17 cellular contexts compared by ENCODE assay signal in genomic region chr22:49756656-49757055, GRCh38.
"Had no signal": no experiment of that assay in that cellular context is flagged by ENCODE, and none has a peak within 500 bp of the region (broad histone marks: within the 10 kb centered on the region; RNA-seq: fewer than 3 reads in every experiment).

No MANE protein-coding gene starts in this region.

- H3K4me1 ChIP-seq: suprapubic skin had no signal

- H3K36me3 ChIP-seq: suprapubic skin, upper lobe of left lung had no signal

- ATAC-seq: activated CD8-positive, alpha-beta T cell treated with anti-CD3 and anti-CD28 coated beads for 36 hours; left colon; natural killer cell; right cardiac atrium; SK-N-SH treated with all-trans-retinoic acid at 6 μM for 48 hours; stimulated activated naive CD8-positive, alpha-beta T cell treated with anti-CD3 and anti-CD28 coated beads, Interleukin-15, Interleukin-2, amounts not matched to agents 100 U/mL and 50 U/mL, for 24 hours had no signal

- DNase-seq: activated CD4-positive, alpha-beta T cell treated with anti-CD3 and anti-CD28 coated beads for 1 hour; activated CD8-positive, alpha-beta memory T cell treated with anti-CD3 and anti-CD28 coated beads, Interleukin-2, amount 50 U/mL, for 4 hours; activated CD8-positive, alpha-beta T cell treated with anti-CD3 and anti-CD28 coated beads for 36 hours; activated naive CD4-positive, alpha-beta T cell treated with Interleukin-2 at 50 U/mL for 16 hours; immature natural killer cell; left colon; stimulated activated CD4-positive, alpha-beta T cell treated with anti-CD3 and anti-CD28 coated beads, Interleukin-4, amount 100 ng/mL, for 4 hours; stimulated activated CD8-positive, alpha-beta memory T cell treated with anti-CD3 and anti-CD28 coated beads, Interleukin-4, amount 100 ng/mL, for 48 hours; stimulated activated naive CD8-positive, alpha-beta T cell treated with anti-CD3 and anti-CD28 coated beads, Interleukin-15, Interleukin-2, amounts not matched to agents 100 U/mL and 50 U/mL, for 24 hours; T-helper 1 cell had no signal

- H3K9me3 ChIP-seq: suprapubic skin, upper lobe of left lung had no signal

- H3K4me3 ChIP-seq: smooth muscle cell, suprapubic skin, upper lobe of left lung had no signal

- H3K27ac ChIP-seq: epithelial cell of prostate, suprapubic skin, upper lobe of left lung had no signal

- H3K27me3 ChIP-seq: upper lobe of left lung had no signal
